Comparison of ENCODE assay signal across 2 cellular contexts in genomic region chr21:46146856-46147255, GRCh38.
TF ChIP-seq lines count a peak whose summit lies in the region.

No MANE protein-coding gene starts in this region.

TF ChIP-seq in IMR-90, 13 proteins besides CTCF, POLR2A, EP300 and RAD21:
- TF ChIP-seq MAFK (IDR thresholded peaks at IDR 0.05; ENCODE audit: low read depth, low read length) (no peak), FOS (IDR thresholded peaks at IDR 0.05; ENCODE audit: low read depth, low read length) (no peak), RFX5 (IDR thresholded peaks at IDR 0.05; ENCODE audit: low read depth, low read length) (no peak), MXI1 (IDR thresholded peaks at IDR 0.05; ENCODE audit: borderline replicate concordance, low read depth, low read length) (no peak), CHD1 (IDR thresholded peaks at IDR 0.05; ENCODE audit: low read depth, low read length) (no peak), USF2 (IDR thresholded peaks at IDR 0.05; ENCODE audit: low read depth, low read length) (no peak)

TF ChIP-seq in HepG2, 621 proteins besides CTCF, POLR2A, EP300 and RAD21:
- TF ChIP-seq ZNF264 (CRISPR knock-in tag; IDR thresholded peaks at IDR 0.05) (no peak), ISX (CRISPR knock-in tag; conservative IDR thresholded peaks at IDR 0.05) (no peak), ZNF256 (CRISPR knock-in tag; conservative IDR thresholded peaks at IDR 0.05) (no peak), MAFG (CRISPR knock-in tag; IDR thresholded peaks at IDR 0.05) (no peak), ZNF276 (CRISPR knock-in tag; IDR thresholded peaks at IDR 0.05; ENCODE audit: low read depth) (no peak), BRCA1 (CRISPR knock-in tag; IDR thresholded peaks at IDR 0.05) (no peak), HNF4G (IDR thresholded peaks at IDR 0.05; ENCODE audit: borderline replicate concordance, low read depth, low read length) (no peak), HNF4G (CRISPR knock-in tag; IDR thresholded peaks at IDR 0.05; ENCODE audit: borderline replicate concordance, low read depth) (no peak), MYPOP (CRISPR knock-in tag; IDR thresholded peaks at IDR 0.05) (no peak), PRDM4 (CRISPR knock-in tag; IDR thresholded peaks at IDR 0.05; ENCODE audit: borderline replicate concordance) (no peak), ZSCAN25 (CRISPR knock-in tag; IDR thresholded peaks at IDR 0.05) (no peak), ZSCAN21 (CRISPR knock-in tag; IDR thresholded peaks at IDR 0.05; ENCODE audit: borderline replicate concordance) (no peak), NFAT5 (CRISPR knock-in tag; IDR thresholded peaks at IDR 0.05) (no peak), ZNF773 (CRISPR knock-in tag; IDR thresholded peaks at IDR 0.05; ENCODE audit: borderline replicate concordance) (no peak), KLF9 (CRISPR knock-in tag; IDR thresholded peaks at IDR 0.05; ENCODE audit: low read depth) (no peak), DNMT3B (CRISPR knock-in tag; conservative IDR thresholded peaks at IDR 0.05) (no peak), ZNF724P (CRISPR knock-in tag; IDR thresholded peaks at IDR 0.05; ENCODE audit: borderline replicate concordance) (no peak), NCOA5 (CRISPR knock-in tag; IDR thresholded peaks at IDR 0.05) (no peak), CEBPG (CRISPR knock-in tag; IDR thresholded peaks at IDR 0.05) (no peak), GABPB1 (CRISPR knock-in tag; IDR thresholded peaks at IDR 0.05) (no peak), ZMAT5 (CRISPR knock-in tag; IDR thresholded peaks at IDR 0.05; ENCODE audit: borderline replicate concordance, low read depth) (no peak)
TF ChIP-seq in HepG2: peak in this region for 0.
